11 cellular contexts compared by ENCODE assay signal in genomic region chr5:123099514-123100151, GRCh38. TPM values are rescaled to one million over a fixed set of nuclear protein-coding genes. Genes with fewer than 3 reads are reported as not detected.
DNase-seq lines count a peak whose midpoint lies in the region; ATAC-seq and TF ChIP-seq lines count a peak whose summit lies in the region.
"Had no signal": no experiment of that assay in that cellular context is flagged by ENCODE, and none has a peak within 500 bp of the region (broad histone marks: within the 10 kb centered on the region; RNA-seq: fewer than 3 reads in every experiment).

No MANE protein-coding gene starts in this region.

- peaks cover 5% of the 10 kb centered on the region for H3K4me1 Mint-ChIP-seq in activated CD8-positive, alpha-beta memory T cell treated with anti-CD3 and anti-CD28 coated beads, Interleukin-2, amount 10 ng/mL, durations not matched to agents 7 days and 5 days

- H3K9me3 ChIP-seq in HUES48 (ENCODE audit: control insufficient read depth, insufficient read depth, low read length) (no peaks in the 10 kb centered on the region), ascending aorta (no peaks in the 10 kb centered on the region), skeletal muscle tissue (ENCODE audit: control insufficient read depth in 3 of 3, low read length in 3 of 3) (no peaks in the 10 kb centered on the region)
- H3K9me3 ChIP-seq: ovary had no signal

- H3K27me3 Mint-ChIP-seq in activated CD8-positive, alpha-beta memory T cell treated with anti-CD3 and anti-CD28 coated beads, Interleukin-2, amount 10 ng/mL, durations not matched to agents 7 days and 5 days: peaks cover 84% of the 10 kb centered on the region

- H3K27me3 ChIP-seq in HUES48 (ENCODE audit: control insufficient read depth, insufficient read depth, low read length): peaks cover 83% of the 10 kb centered on the region
- no peaks in the 10 kb centered on the region for H3K27me3 ChIP-seq in ascending aorta
- peaks cover 42 to 51% (median 49%) of the 10 kb centered on the region in 3 donors for H3K27me3 ChIP-seq in skeletal muscle tissue (ENCODE audit: control insufficient read depth in 3 of 3, insufficient read depth in 3 of 3, low read length in 3 of 3)
- H3K27me3 ChIP-seq: ovary had no signal

- CTCF ChIA-PET in activated CD8-positive, alpha-beta memory T cell treated with anti-CD3 and anti-CD28 coated beads, Interleukin-2, amount 10 ng/mL, durations not matched to agents 7 days and 5 days (lab: Charles Lee): no interaction called here

- TF ChIP-seq CTCF in ascending aorta (IDR thresholded peaks at IDR 0.05): peak; percentile 5 to 35 (median 32)

- intact Hi-C loops in ascending aorta (cut with DNase I): loop anchor here (2.0 kb wide), 1 partner anchor 51 kb away; no protein-coding TSS in a partner anchor

- no peak overlapping the region for H3K27ac ChIP-seq in HUES48 (ENCODE audit: low read depth, low read length)
- peak overlapping the region; percentile 95 to 99 for H3K27ac ChIP-seq in ascending aorta
- no peak overlapping the region for H3K27ac ChIP-seq in skeletal muscle tissue (ENCODE audit: low read depth, low read length)
- H3K27ac ChIP-seq: ovary had no signal

- ATAC-seq in activated CD8-positive, alpha-beta memory T cell treated with anti-CD3 and anti-CD28 coated beads, Interleukin-2, amount 10 ng/mL, durations not matched to agents 7 days and 5 days: no peak

- peak in 1 of 2 donors; percentile 73 for DNase-seq in ascending aorta (ENCODE audit: low spot score in 2 of 2)
- no peak for DNase-seq in activated CD8-positive, alpha-beta memory T cell treated with anti-CD3 and anti-CD28 coated beads, Interleukin-2, amount 10 ng/mL, durations not matched to agents 7 days and 5 days
- DNase-seq in stimulated activated CD4-positive, alpha-beta T cell treated with anti-CD3 and anti-CD28 coated beads, Interleukin-4, amount 100 ng/mL, for 4 hours: no peak
- DNase-seq in SW 1271 (lab: John Stamatoyannopoulos, UW): no peak
- DNase-seq in NK-92 treated with Interleukin-12 subunit alpha and Interleukin-12 subunit beta, amount 100 ng/mL, for 24 hours (lab: John Stamatoyannopoulos, UW): no peak
- DNase-seq: amniotic stem cell had no signal

- H3K9ac ChIP-seq in HUES48 (ENCODE audit: low read depth, low read length) (no peak overlapping the region), skeletal muscle tissue (ENCODE audit: low read depth in 1 of 3, low read length in 3 of 3) (no peak overlapping the region)

- H3K4me1 ChIP-seq in HUES48 (ENCODE audit: control insufficient read depth, insufficient read depth, low read length): peaks cover 14% of the 10 kb centered on the region
- peaks cover 0 to 9% of the 10 kb centered on the region in 2 donors for H3K4me1 ChIP-seq in ascending aorta
- H3K4me1 ChIP-seq in skeletal muscle tissue (ENCODE audit: control insufficient read depth in 3 of 3, insufficient read depth in 3 of 3, low read length in 3 of 3): peaks cover 5 to 8% (median 8%) of the 10 kb centered on the region in 3 donors

- no peak overlapping the region for H3K27ac Mint-ChIP-seq in activated CD8-positive, alpha-beta memory T cell treated with anti-CD3 and anti-CD28 coated beads, Interleukin-2, amount 10 ng/mL, durations not matched to agents 7 days and 5 days

- no peak overlapping the region for H3K4me3 Mint-ChIP-seq in activated CD8-positive, alpha-beta memory T cell treated with anti-CD3 and anti-CD28 coated beads, Interleukin-2, amount 10 ng/mL, durations not matched to agents 7 days and 5 days

- peak overlapping the region; percentile 58 for H3K4me3 ChIP-seq in HUES48 (ENCODE audit: low read depth, low read length)
- H3K4me3 ChIP-seq in ascending aorta: peak overlapping the region; percentile 48 to 97
- H3K4me3 ChIP-seq in iPS-11a (ENCODE audit: low read depth, low read length): peak overlapping the region; percentile 17
- H3K4me3 ChIP-seq in skeletal muscle tissue (ENCODE audit: low read length in 3 of 3): peak overlapping the region in 2 of 3 donors; percentile 55 to 56
- H3K4me3 ChIP-seq: ovary had no signal

- peaks cover 3% of the 10 kb centered on the region for H3K36me3 Mint-ChIP-seq in activated CD8-positive, alpha-beta memory T cell treated with anti-CD3 and anti-CD28 coated beads, Interleukin-2, amount 10 ng/mL, durations not matched to agents 7 days and 5 days

- H3K36me3 ChIP-seq in HUES48 (ENCODE audit: control insufficient read depth, insufficient read depth, low read length): no peaks in the 10 kb centered on the region
- no peaks in the 10 kb centered on the region for H3K36me3 ChIP-seq in ascending aorta
- H3K36me3 ChIP-seq in skeletal muscle tissue (ENCODE audit: control insufficient read depth in 3 of 3, insufficient read depth in 3 of 3, low read length in 3 of 3): no peaks in the 10 kb centered on the region
- H3K36me3 ChIP-seq: ovary had no signal

- H3K9me3 Mint-ChIP-seq in activated CD8-positive, alpha-beta memory T cell treated with anti-CD3 and anti-CD28 coated beads, Interleukin-2, amount 10 ng/mL, durations not matched to agents 7 days and 5 days (ENCODE audit: low read depth): no peaks in the 10 kb centered on the region

RNA-seq across cellular contexts. Expression of gene PRDM6, which starts 10.6 kb away (rescaled TPM):
- 8.4 TPM for total RNA-seq in ascending aorta
- total RNA-seq in skeletal muscle tissue: 0.52 TPM
- not detected for total RNA-seq in activated CD8-positive, alpha-beta memory T cell treated with anti-CD3 and anti-CD28 coated beads, Interleukin-2, amount 10 ng/mL, durations not matched to agents 7 days and 5 days
- total RNA-seq: SK-MEL-5 had no signal

Comparison
In these comparisons a context has a peak if more than half of its experiments do, and no peak if none do; other contexts are left out.
1. H3K27ac ChIP-seq: peak in ascending aorta (2 of 2); none in HUES48 (single experiment) and skeletal muscle tissue (single experiment).
2. H3K4me3 ChIP-seq: peak in every context shown above with its lines; median percentile 72 in ascending aorta; 58 in HUES48; 56 in skeletal muscle tissue; 17 in iPS-11a.